22 cellular contexts compared by ENCODE assay signal in the genomic region with DNA sequence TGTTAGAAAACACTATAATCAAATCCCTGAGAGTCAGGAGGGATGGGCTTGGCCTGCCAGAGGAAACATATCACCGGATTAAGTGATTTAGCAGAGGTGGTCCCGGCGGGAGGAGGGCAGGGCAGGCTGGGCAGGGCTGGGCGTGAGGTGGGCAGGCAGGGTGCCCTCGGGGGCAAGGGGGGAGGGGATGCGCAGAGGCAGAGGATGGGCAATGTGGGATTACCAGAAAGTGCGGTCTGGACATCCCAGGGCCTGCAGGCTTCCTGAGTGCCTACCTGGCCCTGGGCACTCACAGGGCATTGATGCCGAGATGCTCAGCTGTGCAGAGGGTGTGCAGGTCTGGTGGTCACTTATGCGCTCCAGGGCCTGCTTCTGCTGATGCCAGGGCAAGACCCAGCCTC.
A peak's percentile ranks its signal among the peaks of the same experiment; 100 is the strongest.
DNase-seq lines count a peak whose midpoint lies in the region; ATAC-seq and TF ChIP-seq lines count a peak whose summit lies in the region.
"Had no signal": no experiment of that assay in that cellular context is flagged by ENCODE, and none has a peak within 500 bp of the region (broad histone marks: within the 10 kb centered on the region; RNA-seq: fewer than 3 reads in every experiment).

No MANE protein-coding gene starts in this region.

- H3F3A ChIP-seq in SK-N-SH (replicated peaks; ENCODE audit: insufficient read depth) = no peaks in the 10 kb centered on the region

- CTCF ChIA-PET in SK-N-SH (lab: Yijun Ruan, JAX) = no interaction called here

- H3K4me1 ChIP-seq in SK-N-SH (ENCODE audit: control insufficient read depth in 1 of 2, insufficient read depth in 2 of 2, low read depth in 1 of 2, low read length in 1 of 2) (peaks cover 0 to 55% of the 10 kb centered on the region in 2 experiments; a peak in 1 of 4 replicates), RWPE2 (ENCODE audit: insufficient read depth, poor library complexity, severe bottlenecking) (no peaks in the 10 kb centered on the region), suprapubic skin (no peaks in the 10 kb centered on the region)
- H3K4me1 ChIP-seq: prostate gland had no signal

- H3K27ac ChIP-seq in SK-N-SH (ENCODE audit: low read depth in 2 of 2, low read length in 1 of 2) (peak overlapping the region in 1 of 2 experiments; percentile 6; a peak in 1 of 4 replicates), RWPE2 (ENCODE audit: poor library complexity, severe bottlenecking) (no peak overlapping the region), suprapubic skin (no peak overlapping the region)
- H3K27ac ChIP-seq: 22Rv1, C4-2B, KMS-11, prostate gland had no signal

- no peaks in the 10 kb centered on the region for H3K79me2 ChIP-seq in SK-N-SH (ENCODE audit: insufficient read depth)

- ATAC-seq in SK-N-SH treated with all-trans-retinoic acid at 6 μM for 48 hours (no peak), RWPE2 (ENCODE audit: low read depth) (no peak), left lobe of liver (no peak), HG03108 (IDR thresholded peaks at IDR 0.05; ENCODE audit: unreplicated experiment) (no peak)
- ATAC-seq: activated naive CD4-positive, alpha-beta T cell treated with anti-CD3 and anti-CD28 coated beads, Interleukin-2, amount 50 U/mL, for 72 hours; activated T-helper 17 cell treated with anti-CD3 and anti-CD28 coated beads, Interleukin-2, amount 50 U/mL, for 72 hours; esophagus mucosa had no signal

- peak; percentile 23 for DNase-seq in SK-N-SH
- DNase-seq in RWPE2 (ENCODE audit: low spot score) = peak; percentile 70
- DNase-seq in left lobe of liver (ENCODE audit: low spot score) = peak; percentile 36
- DNase-seq in suprapubic skin (ENCODE audit: low spot score in 2 of 2) = peak; percentile 28 to 56
- DNase-seq in HuH-7.5 (ENCODE audit: low spot score) = no peak
- DNase-seq in NCI-H1092 treated with DMSO at 0.1 percent for 48 hours (lab: John Stamatoyannopoulos, UW) = no peak
- DNase-seq: activated CD4-positive, alpha-beta T cell treated with anti-CD3 and anti-CD28 coated beads, Interleukin-2, amount 50 U/mL, for 1 hour; cortex of kidney; foreskin fibroblast; mesendoderm; NCI-H146; NCI-H2107; NCI-H748 treated with DMSO at 0.1 percent for 48 hours had no signal

- no peak for TF ChIP-seq RAD21 in SK-N-SH (IDR thresholded peaks at IDR 0.05; ENCODE audit: low read length)

- H3K9me3 ChIP-seq in SK-N-SH (no peaks in the 10 kb centered on the region), RWPE2 (ENCODE audit: severe bottlenecking) (no peaks in the 10 kb centered on the region), suprapubic skin (no peaks in the 10 kb centered on the region)
- H3K9me3 ChIP-seq: prostate gland had no signal

- H2AFZ ChIP-seq in SK-N-SH (ENCODE audit: low read depth) = no peak overlapping the region

- 38% methylated on average over 7 of the region's 9 CpGs for WGBS in SK-N-SH (ENCODE audit: low lambda C conversion rate)
- 79% methylated on average over 9 of the region's 9 CpGs for WGBS in suprapubic skin

- H3K4me3 ChIP-seq in SK-N-SH (ENCODE audit: low read depth in 2 of 2, low read length in 1 of 2) (no peak overlapping the region), RWPE2 (ENCODE audit: severe bottlenecking) (no peak overlapping the region), suprapubic skin (no peak overlapping the region)
- H3K4me3 ChIP-seq: prostate gland had no signal

- H3K4me2 ChIP-seq in SK-N-SH = no peak overlapping the region
- H3K4me2 ChIP-seq: KMS-11 had no signal

- H3K9ac ChIP-seq in SK-N-SH = no peak overlapping the region
- H3K9ac ChIP-seq: KMS-11 had no signal

- no peaks in the 10 kb centered on the region for H3K9me2 ChIP-seq in SK-N-SH

- POLR2A ChIA-PET in SK-N-SH (lab: Yijun Ruan, JAX) = no interaction called here

- TF ChIP-seq CTCF in SK-N-SH (IDR thresholded peaks at IDR 0.05) (no peak), RWPE2 (IDR thresholded peaks at IDR 0.05; ENCODE audit: poor library complexity, severe bottlenecking) (no peak), suprapubic skin (IDR thresholded peaks at IDR 0.05) (no peak)

- H4K20me1 ChIP-seq in SK-N-SH (ENCODE audit: insufficient read depth) = no peaks in the 10 kb centered on the region

- H3K27me3 ChIP-seq in SK-N-SH (ENCODE audit: insufficient read depth) (no peaks in the 10 kb centered on the region), RWPE2 (ENCODE audit: insufficient read depth, poor library complexity, severe bottlenecking) (no peaks in the 10 kb centered on the region), suprapubic skin (no peaks in the 10 kb centered on the region)

- H3K36me3 ChIP-seq in SK-N-SH (replicated peaks in 1 of 2; ENCODE audit: control insufficient read depth in 1 of 2, insufficient read depth in 2 of 2, low read length in 1 of 2) = no peaks in the 10 kb centered on the region
- H3K36me3 ChIP-seq in RWPE2 (ENCODE audit: low read depth) = no peaks in the 10 kb centered on the region
- H3K36me3 ChIP-seq in suprapubic skin = no peaks in the 10 kb centered on the region
- H3K36me3 ChIP-seq: prostate gland had no signal

- TF ChIP-seq EP300 in SK-N-SH (IDR thresholded peaks at IDR 0.05; ENCODE audit: borderline replicate concordance in 1 of 2, low read depth in 1 of 2, low read length in 1 of 2) = no peak
- no peak for TF ChIP-seq EP300 in suprapubic skin (IDR thresholded peaks at IDR 0.05)

- no peak for TF ChIP-seq POLR2A in suprapubic skin (IDR thresholded peaks at IDR 0.05)

TF ChIP-seq in SK-N-SH, 30 proteins besides CTCF, POLR2A, EP300 and RAD21 (continues in another document):
- TF ChIP-seq MEF2A (IDR thresholded peaks at IDR 0.05; ENCODE audit: borderline replicate concordance, low read depth) (no peak), POLR2AphosphoS5 (IDR thresholded peaks at IDR 0.05; ENCODE audit: low read depth, low read length) (no peak)
- TF ChIP-seq, protein P1, sequence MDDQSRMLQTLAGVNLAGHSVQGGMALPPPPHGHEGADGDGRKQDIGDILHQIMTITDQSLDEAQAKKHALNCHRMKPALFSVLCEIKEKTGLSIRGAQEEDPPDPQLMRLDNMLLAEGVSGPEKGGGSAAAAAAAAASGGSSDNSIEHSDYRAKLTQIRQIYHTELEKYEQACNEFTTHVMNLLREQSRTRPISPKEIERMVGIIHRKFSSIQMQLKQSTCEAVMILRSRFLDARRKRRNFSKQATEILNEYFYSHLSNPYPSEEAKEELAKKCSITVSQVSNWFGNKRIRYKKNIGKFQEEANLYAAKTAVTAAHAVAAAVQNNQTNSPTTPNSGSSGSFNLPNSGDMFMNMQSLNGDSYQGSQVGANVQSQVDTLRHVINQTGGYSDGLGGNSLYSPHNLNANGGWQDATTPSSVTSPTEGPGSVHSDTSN (IDR thresholded peaks at IDR 0.05) = no peak
- TF ChIP-seq, protein P2, sequence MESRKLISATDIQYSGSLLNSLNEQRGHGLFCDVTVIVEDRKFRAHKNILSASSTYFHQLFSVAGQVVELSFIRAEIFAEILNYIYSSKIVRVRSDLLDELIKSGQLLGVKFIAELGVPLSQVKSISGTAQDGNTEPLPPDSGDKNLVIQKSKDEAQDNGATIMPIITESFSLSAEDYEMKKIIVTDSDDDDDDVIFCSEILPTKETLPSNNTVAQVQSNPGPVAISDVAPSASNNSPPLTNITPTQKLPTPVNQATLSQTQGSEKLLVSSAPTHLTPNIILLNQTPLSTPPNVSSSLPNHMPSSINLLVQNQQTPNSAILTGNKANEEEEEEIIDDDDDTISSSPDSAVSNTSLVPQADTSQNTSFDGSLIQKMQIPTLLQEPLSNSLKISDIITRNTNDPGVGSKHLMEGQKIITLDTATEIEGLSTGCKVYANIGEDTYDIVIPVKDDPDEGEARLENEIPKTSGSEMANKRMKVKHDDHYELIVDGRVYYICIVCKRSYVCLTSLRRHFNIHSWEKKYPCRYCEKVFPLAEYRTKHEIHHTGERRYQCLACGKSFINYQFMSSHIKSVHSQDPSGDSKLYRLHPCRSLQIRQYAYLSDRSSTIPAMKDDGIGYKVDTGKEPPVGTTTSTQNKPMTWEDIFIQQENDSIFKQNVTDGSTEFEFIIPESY (IDR thresholded peaks at IDR 0.05; ENCODE audit: borderline replicate concordance, low read depth) = no peak

TF ChIP-seq in SK-N-SH treated with all-trans-retinoic acid at 6 μM for 48 hours, 23 proteins besides CTCF, POLR2A, EP300 and RAD21:
- TF ChIP-seq ESRRG (CRISPR knock-in tag; IDR thresholded peaks at IDR 0.05) (no peak), RARB (CRISPR knock-in tag; IDR thresholded peaks at IDR 0.05) (no peak), BACH2 (CRISPR knock-in tag; IDR thresholded peaks at IDR 0.05; ENCODE audit: borderline replicate concordance) (no peak), ISL1 (CRISPR knock-in tag; IDR thresholded peaks at IDR 0.05) (no peak), PPARA (CRISPR knock-in tag; IDR thresholded peaks at IDR 0.05; ENCODE audit: borderline replicate concordance) (no peak), CSDC2 (CRISPR knock-in tag; IDR thresholded peaks at IDR 0.05) (no peak)
- TF ChIP-seq, protein P3, sequence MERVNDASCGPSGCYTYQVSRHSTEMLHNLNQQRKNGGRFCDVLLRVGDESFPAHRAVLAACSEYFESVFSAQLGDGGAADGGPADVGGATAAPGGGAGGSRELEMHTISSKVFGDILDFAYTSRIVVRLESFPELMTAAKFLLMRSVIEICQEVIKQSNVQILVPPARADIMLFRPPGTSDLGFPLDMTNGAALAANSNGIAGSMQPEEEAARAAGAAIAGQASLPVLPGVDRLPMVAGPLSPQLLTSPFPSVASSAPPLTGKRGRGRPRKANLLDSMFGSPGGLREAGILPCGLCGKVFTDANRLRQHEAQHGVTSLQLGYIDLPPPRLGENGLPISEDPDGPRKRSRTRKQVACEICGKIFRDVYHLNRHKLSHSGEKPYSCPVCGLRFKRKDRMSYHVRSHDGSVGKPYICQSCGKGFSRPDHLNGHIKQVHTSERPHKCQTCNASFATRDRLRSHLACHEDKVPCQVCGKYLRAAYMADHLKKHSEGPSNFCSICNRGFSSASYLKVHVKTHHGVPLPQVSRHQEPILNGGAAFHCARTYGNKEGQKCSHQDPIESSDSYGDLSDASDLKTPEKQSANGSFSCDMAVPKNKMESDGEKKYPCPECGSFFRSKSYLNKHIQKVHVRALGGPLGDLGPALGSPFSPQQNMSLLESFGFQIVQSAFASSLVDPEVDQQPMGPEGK (CRISPR knock-in tag; IDR thresholded peaks at IDR 0.05; ENCODE audit: borderline replicate concordance) = no peak

Comparison
In these comparisons a context has a peak if more than half of its experiments do, and no peak if none do; other contexts are left out.
1. DNase-seq: peak in SK-N-SH (single experiment), RWPE2 (single experiment), left lobe of liver (single experiment) and suprapubic skin (2 of 2); none in HuH-7.5 (single experiment) and NCI-H1092 treated with DMSO at 0.1 percent for 48 hours (single experiment).